ENCODE assay signal across 10 cellular contexts in genomic region chr13:113110048-113110851, GRCh38. TPM values are rescaled to one million over a fixed set of nuclear protein-coding genes. Genes with fewer than 3 reads are reported as not detected.
DNase-seq lines count a peak whose midpoint lies in the region; ATAC-seq, FAIRE-seq and TF ChIP-seq lines count a peak whose summit lies in the region.
"Had no signal": no experiment of that assay in that cellular context is flagged by ENCODE, and none has a peak within 500 bp of the region (broad histone marks: within the 10 kb centered on the region; RNA-seq: fewer than 3 reads in every experiment).

No MANE protein-coding gene starts in this region.

- intact Hi-C loops in activated T-helper 1 cell treated with anti-CD3 and anti-CD28 coated beads, Interleukin-12 subunit alpha, Interleukin-12 subunit beta, Interleukin-2, Interleukin-4 antibody, amounts not matched to agents 30 ng/mL and 10 ng/mL and 1 ng/mL, durations not matched to agents 14 hours and 24 hours and 36 hours (cut with micrococcal nuclease) = loop anchor here (10.0 kb wide), 1 partner anchor 165 kb away; no protein-coding TSS in a partner anchor

- no peak for TF ChIP-seq CTCF in lung (IDR thresholded peaks at IDR 0.05; ENCODE audit: control extremely low read depth, extremely low read depth)

- no peaks in the 10 kb centered on the region for H3K36me3 Mint-ChIP-seq in central memory CD8-positive, alpha-beta T cell (ENCODE audit: insufficient read depth)
- H3K36me3 Mint-ChIP-seq in stimulated activated naive B cell treated with anti-CD40 and anti-IgM and Interleukin-4, amounts not matched to agents 10 μg/mL and 1 μg/mL and 100 μg/mL, for 72 hours = no peaks in the 10 kb centered on the region
- no peaks in the 10 kb centered on the region for H3K36me3 Mint-ChIP-seq in activated T-helper 1 cell treated with anti-CD3 and anti-CD28 coated beads, Interleukin-12 subunit alpha, Interleukin-12 subunit beta, Interleukin-2, Interleukin-4 antibody, amounts not matched to agents 30 ng/mL and 10 ng/mL and 1 ng/mL, durations not matched to agents 14 hours and 24 hours and 36 hours (ENCODE audit: low read depth)

- peak; percentile 16 for DNase-seq in DMS53 (lab: John Stamatoyannopoulos, UW)
- DNase-seq in DMS53 treated with DMSO at 0.1 percent for 48 hours (lab: John Stamatoyannopoulos, UW; ENCODE audit: unreplicated experiment) = no peak
- no peak for DNase-seq in central memory CD8-positive, alpha-beta T cell (ENCODE audit: low spot score in 2 of 2)
- DNase-seq in lung (ENCODE audit: low spot score) = no peak
- no peak for DNase-seq in stimulated activated naive B cell treated with anti-CD40 and anti-IgM and Interleukin-4, amounts not matched to agents 10 μg/mL and 1 μg/mL and 100 μg/mL, for 72 hours
- no peak for DNase-seq in frontal cortex (ENCODE audit: low spot score in 2 of 2)
- DNase-seq in activated T-helper 1 cell treated with anti-CD3 and anti-CD28 coated beads, Interleukin-12 subunit alpha, Interleukin-12 subunit beta, Interleukin-2, Interleukin-4 antibody, amounts not matched to agents 30 ng/mL and 10 ng/mL and 1 ng/mL, durations not matched to agents 14 hours and 24 hours and 36 hours (ENCODE audit: low spot score) = no peak
- DNase-seq: NCI-H446 had no signal

- peak; percentile 54 for ATAC-seq in central memory CD8-positive, alpha-beta T cell (replicated peaks; ENCODE audit: extremely low read depth, poor library complexity, severe bottlenecking)
- peak; percentile 19 for ATAC-seq in lung (ENCODE audit: insufficient read depth, low FRiP score)
- ATAC-seq in stimulated activated naive B cell treated with anti-CD40 and anti-IgM and Interleukin-4, amounts not matched to agents 10 μg/mL and 1 μg/mL and 100 μg/mL, for 72 hours (replicated peaks) = peak in 1 of 2 donors; percentile 38
- ATAC-seq in GM18858 (IDR thresholded peaks at IDR 0.05; ENCODE audit: unreplicated experiment) = no peak

- peak overlapping the region; percentile 64 for H3K4me3 Mint-ChIP-seq in central memory CD8-positive, alpha-beta T cell
- H3K4me3 Mint-ChIP-seq in stimulated activated naive B cell treated with anti-CD40 and anti-IgM and Interleukin-4, amounts not matched to agents 10 μg/mL and 1 μg/mL and 100 μg/mL, for 72 hours = peak overlapping the region; percentile 65
- H3K4me3 Mint-ChIP-seq in activated T-helper 1 cell treated with anti-CD3 and anti-CD28 coated beads, Interleukin-12 subunit alpha, Interleukin-12 subunit beta, Interleukin-2, Interleukin-4 antibody, amounts not matched to agents 30 ng/mL and 10 ng/mL and 1 ng/mL, durations not matched to agents 14 hours and 24 hours and 36 hours = no peak overlapping the region

- peak overlapping the region; percentile 13 for H3K4me3 ChIP-seq in lung

- H3K4me1 ChIP-seq in lung (ENCODE audit: control insufficient read depth in 2 of 2, insufficient read depth in 2 of 2, low read length in 2 of 2) = peaks cover 0 to 17% of the 10 kb centered on the region in 2 donors

- WGBS in lung, 2 donors = 1 to 2% methylated on average over 83 to 99 of the region's 99 CpGs

- peaks cover 3% of the 10 kb centered on the region for H3K27me3 ChIP-seq in lung (ENCODE audit: control insufficient read depth, insufficient read depth)

- no peak overlapping the region for H3K27ac Mint-ChIP-seq in central memory CD8-positive, alpha-beta T cell (ENCODE audit: low read depth)
- H3K27ac Mint-ChIP-seq in stimulated activated naive B cell treated with anti-CD40 and anti-IgM and Interleukin-4, amounts not matched to agents 10 μg/mL and 1 μg/mL and 100 μg/mL, for 72 hours = no peak overlapping the region
- H3K27ac Mint-ChIP-seq in activated T-helper 1 cell treated with anti-CD3 and anti-CD28 coated beads, Interleukin-12 subunit alpha, Interleukin-12 subunit beta, Interleukin-2, Interleukin-4 antibody, amounts not matched to agents 30 ng/mL and 10 ng/mL and 1 ng/mL, durations not matched to agents 14 hours and 24 hours and 36 hours = no peak overlapping the region

- FAIRE-seq in frontal cortex (lab: Jason Lieb, UNC) = no peak

- no peaks in the 10 kb centered on the region for H3K36me3 ChIP-seq in lung (ENCODE audit: control insufficient read depth in 2 of 2, insufficient read depth in 2 of 2, low read length in 2 of 2)

- no peaks in the 10 kb centered on the region for H3K27me3 Mint-ChIP-seq in central memory CD8-positive, alpha-beta T cell
- H3K27me3 Mint-ChIP-seq in stimulated activated naive B cell treated with anti-CD40 and anti-IgM and Interleukin-4, amounts not matched to agents 10 μg/mL and 1 μg/mL and 100 μg/mL, for 72 hours = peaks cover 13 to 31% of the 10 kb centered on the region in 2 donors
- H3K27me3 Mint-ChIP-seq in activated T-helper 1 cell treated with anti-CD3 and anti-CD28 coated beads, Interleukin-12 subunit alpha, Interleukin-12 subunit beta, Interleukin-2, Interleukin-4 antibody, amounts not matched to agents 30 ng/mL and 10 ng/mL and 1 ng/mL, durations not matched to agents 14 hours and 24 hours and 36 hours (ENCODE audit: insufficient read depth) = peaks cover 6% of the 10 kb centered on the region

- no peak overlapping the region for H3K27ac ChIP-seq in lung (ENCODE audit: low read depth in 1 of 2, low read length in 1 of 2)
- H3K27ac ChIP-seq: 22Rv1 had no signal

- no peaks in the 10 kb centered on the region for H3K9me3 Mint-ChIP-seq in central memory CD8-positive, alpha-beta T cell
- H3K9me3 Mint-ChIP-seq in stimulated activated naive B cell treated with anti-CD40 and anti-IgM and Interleukin-4, amounts not matched to agents 10 μg/mL and 1 μg/mL and 100 μg/mL, for 72 hours = no peaks in the 10 kb centered on the region
- H3K9me3 Mint-ChIP-seq in activated T-helper 1 cell treated with anti-CD3 and anti-CD28 coated beads, Interleukin-12 subunit alpha, Interleukin-12 subunit beta, Interleukin-2, Interleukin-4 antibody, amounts not matched to agents 30 ng/mL and 10 ng/mL and 1 ng/mL, durations not matched to agents 14 hours and 24 hours and 36 hours = no peaks in the 10 kb centered on the region

- H3K9me3 ChIP-seq in lung (ENCODE audit: control insufficient read depth in 2 of 2, insufficient read depth in 1 of 2, low read length in 1 of 2) = peaks cover 0 to 6% of the 10 kb centered on the region in 2 donors

- no peaks in the 10 kb centered on the region for H3K4me1 Mint-ChIP-seq in central memory CD8-positive, alpha-beta T cell
- H3K4me1 Mint-ChIP-seq in stimulated activated naive B cell treated with anti-CD40 and anti-IgM and Interleukin-4, amounts not matched to agents 10 μg/mL and 1 μg/mL and 100 μg/mL, for 72 hours = peaks cover 0 to 4% of the 10 kb centered on the region in 2 donors
- H3K4me1 Mint-ChIP-seq in activated T-helper 1 cell treated with anti-CD3 and anti-CD28 coated beads, Interleukin-12 subunit alpha, Interleukin-12 subunit beta, Interleukin-2, Interleukin-4 antibody, amounts not matched to agents 30 ng/mL and 10 ng/mL and 1 ng/mL, durations not matched to agents 14 hours and 24 hours and 36 hours (ENCODE audit: low read depth) = no peaks in the 10 kb centered on the region

RNA-seq across cellular contexts. Expression of gene F7, which starts 4.7 kb away (rescaled TPM):
- under 1 TPM; 0.21 to 0.26 TPM for total RNA-seq in lung
- polyA plus RNA-seq in lung = under 1 TPM; 0.04 to 0.07 TPM
- total RNA-seq in frontal cortex = 0.82 TPM
- total RNA-seq in activated T-helper 1 cell treated with anti-CD3 and anti-CD28 coated beads, Interleukin-12 subunit alpha, Interleukin-12 subunit beta, Interleukin-2, Interleukin-4 antibody, amounts not matched to agents 30 ng/mL and 10 ng/mL and 1 ng/mL, durations not matched to agents 14 hours and 24 hours and 36 hours = not detected in 2 replicates

RNA-seq across cellular contexts. Expression of gene F10, which starts 12.3 kb away (rescaled TPM):
- total RNA-seq in lung (10 to 100 TPM in 1 of 2 donors, 1 to 10 TPM in 1; 6.1 to 18.8 TPM), frontal cortex (0.82 TPM)
- polyA plus RNA-seq in lung = 1 to 10 TPM; 2.5 to 9.2 TPM
- total RNA-seq in activated T-helper 1 cell treated with anti-CD3 and anti-CD28 coated beads, Interleukin-12 subunit alpha, Interleukin-12 subunit beta, Interleukin-2, Interleukin-4 antibody, amounts not matched to agents 30 ng/mL and 10 ng/mL and 1 ng/mL, durations not matched to agents 14 hours and 24 hours and 36 hours = not detected in 2 replicates

RNA-seq across cellular contexts. Expression of gene PROZ, which starts 48.2 kb away (rescaled TPM):
- total RNA-seq in lung (not detected), frontal cortex (not detected)
- polyA plus RNA-seq in lung = not detected
- total RNA-seq in activated T-helper 1 cell treated with anti-CD3 and anti-CD28 coated beads, Interleukin-12 subunit alpha, Interleukin-12 subunit beta, Interleukin-2, Interleukin-4 antibody, amounts not matched to agents 30 ng/mL and 10 ng/mL and 1 ng/mL, durations not matched to agents 14 hours and 24 hours and 36 hours = not detected in 2 replicates
